15 cellular contexts compared by ENCODE assay signal in the genomic region with DNA sequence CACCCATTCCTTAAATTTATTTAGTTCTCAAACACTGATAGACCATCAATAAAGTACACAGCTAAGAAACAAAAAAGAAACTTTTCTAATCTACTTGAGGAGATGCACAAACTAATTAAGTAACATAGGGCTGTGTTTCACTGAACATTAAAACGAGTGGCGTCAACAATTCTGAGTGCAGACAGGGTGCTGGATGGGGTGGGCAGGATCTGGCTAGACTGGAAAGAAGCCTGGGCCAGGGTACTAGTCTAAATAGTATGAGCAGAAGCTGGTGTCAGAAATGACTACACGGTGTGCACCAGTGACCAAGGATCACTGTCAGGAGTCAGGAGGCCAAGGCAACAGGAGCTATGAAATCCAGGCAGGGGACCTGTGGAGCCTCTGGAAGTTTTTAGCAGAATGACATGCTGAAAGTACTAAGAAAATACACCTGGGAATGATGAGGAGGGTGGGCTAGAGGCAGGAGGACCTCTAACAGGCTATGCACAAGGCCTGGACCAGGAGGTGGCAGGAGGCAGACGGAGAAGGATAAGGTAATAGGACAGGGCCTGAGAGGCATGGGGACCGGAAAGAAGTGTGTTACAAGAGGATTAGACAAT.
"Had no signal": no experiment of that assay in that cellular context is flagged by ENCODE, and none has a peak within 500 bp of the region (broad histone marks: within the 10 kb centered on the region; RNA-seq: fewer than 3 reads in every experiment).

No MANE protein-coding gene starts in this region.

- H3K27ac ChIP-seq: gastrocnemius medialis, psoas muscle had no signal

- H3K4me1 ChIP-seq: gastrocnemius medialis had no signal

- H3K4me1 Mint-ChIP-seq: nephron had no signal

- H3K9me3 ChIP-seq: gastrocnemius medialis, psoas muscle, spleen had no signal

- H3K4me3 ChIP-seq: gastrocnemius medialis, psoas muscle, spleen had no signal

- H3K27me3 ChIP-seq: gastrocnemius medialis, spleen had no signal

- ATAC-seq: activated T-helper 17 cell treated with anti-CD3 and anti-CD28 coated beads, Interleukin-2, amount 50 U/mL, for 72 hours; gastrocnemius medialis; left lobe of liver; psoas muscle; sciatic nerve had no signal

- H3K4me3 Mint-ChIP-seq: activated T-helper 17 cell treated with anti-CD3 and anti-CD28 coated beads, Interleukin-2, amount 50 U/mL, for 72 hours; nephron; type B pancreatic cell had no signal

- H3K9me3 Mint-ChIP-seq: activated T-helper 17 cell treated with anti-CD3 and anti-CD28 coated beads, Interleukin-2, amount 50 U/mL, for 72 hours; nephron; type B pancreatic cell had no signal

- H3K27ac Mint-ChIP-seq: type B pancreatic cell had no signal

- DNase-seq: activated CD4-positive, alpha-beta T cell treated with anti-CD3 and anti-CD28 coated beads for 1 hour; effector CD4-positive, alpha-beta T cell; gastrocnemius medialis; mammary epithelial cell; psoas muscle; SHP77; spleen; stimulated activated CD4-positive, alpha-beta T cell treated with anti-CD3 and anti-CD28 coated beads, Interleukin-1b, Interleukin-23, amount 100 ng/mL, for 48 hours; stimulated activated naive CD4-positive, alpha-beta T cell; T-helper 9 cell had no signal

- H3K27me3 Mint-ChIP-seq: activated T-helper 17 cell treated with anti-CD3 and anti-CD28 coated beads, Interleukin-2, amount 50 U/mL, for 72 hours; type B pancreatic cell had no signal
